In the genomic region with DNA sequence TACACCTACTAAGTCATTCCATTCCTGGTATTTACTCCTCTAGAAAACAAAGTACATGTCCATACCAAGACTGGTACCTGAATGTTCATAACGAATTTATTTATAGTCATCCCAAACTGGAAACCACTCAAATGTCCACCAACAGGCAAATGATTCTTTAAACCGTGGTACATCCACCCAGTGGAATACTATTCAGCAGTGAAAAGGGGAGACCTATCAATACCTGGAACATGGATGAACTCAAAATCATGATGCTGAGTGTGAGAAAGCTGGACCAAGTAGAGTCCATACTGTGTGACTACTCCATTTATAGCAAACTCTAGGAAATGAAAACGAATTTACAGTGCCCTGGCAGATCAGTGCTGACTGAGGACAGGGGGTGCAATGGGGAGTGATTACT, we compare ENCODE assay signal across 3 cellular contexts.
A peak's percentile ranks its signal among the peaks of the same experiment; 100 is the strongest.
TF ChIP-seq lines count a peak whose summit lies in the region.

No MANE protein-coding gene starts in this region.

TF ChIP-seq in HEK293, 187 proteins besides CTCF, POLR2A, EP300 and RAD21:
- TF ChIP-seq ZNF341 (tag by site-specific recombination; IDR thresholded peaks at IDR 0.05; ENCODE audit: low read depth) (no peak), KLF1 (tag by site-specific recombination; IDR thresholded peaks at IDR 0.05) (no peak), KLF7 (tag by site-specific recombination; IDR thresholded peaks at IDR 0.05; ENCODE audit: borderline replicate concordance) (no peak), ZNF473 (tag by site-specific recombination; IDR thresholded peaks at IDR 0.05) (no peak), ZNF324 (tag by site-specific recombination; IDR thresholded peaks at IDR 0.05) (no peak), ZNF155 (tag by site-specific recombination; IDR thresholded peaks at IDR 0.05) (no peak), GFI1B (tag by site-specific recombination; IDR thresholded peaks at IDR 0.05) (no peak), ZNF146 (tag by site-specific recombination; IDR thresholded peaks at IDR 0.05) (peak; percentile 86), PRDM10 (tag by site-specific recombination; IDR thresholded peaks at IDR 0.05) (no peak), SALL2 (tag by site-specific recombination; IDR thresholded peaks at IDR 0.05; ENCODE audit: borderline replicate concordance) (no peak), TRIM28 (IDR thresholded peaks at IDR 0.05; ENCODE audit: borderline replicate concordance, low read length) (no peak), ZNF701 (tag by site-specific recombination; IDR thresholded peaks at IDR 0.05) (no peak)
- TF ChIP-seq, protein P1, sequence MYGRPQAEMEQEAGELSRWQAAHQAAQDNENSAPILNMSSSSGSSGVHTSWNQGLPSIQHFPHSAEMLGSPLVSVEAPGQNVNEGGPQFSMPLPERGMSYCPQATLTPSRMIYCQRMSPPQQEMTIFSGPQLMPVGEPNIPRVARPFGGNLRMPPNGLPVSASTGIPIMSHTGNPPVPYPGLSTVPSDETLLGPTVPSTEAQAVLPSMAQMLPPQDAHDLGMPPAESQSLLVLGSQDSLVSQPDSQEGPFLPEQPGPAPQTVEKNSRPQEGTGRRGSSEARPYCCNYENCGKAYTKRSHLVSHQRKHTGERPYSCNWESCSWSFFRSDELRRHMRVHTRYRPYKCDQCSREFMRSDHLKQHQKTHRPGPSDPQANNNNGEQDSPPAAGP (tag by site-specific recombination; IDR thresholded peaks at IDR 0.05) = no peak
- TF ChIP-seq, protein P2, sequence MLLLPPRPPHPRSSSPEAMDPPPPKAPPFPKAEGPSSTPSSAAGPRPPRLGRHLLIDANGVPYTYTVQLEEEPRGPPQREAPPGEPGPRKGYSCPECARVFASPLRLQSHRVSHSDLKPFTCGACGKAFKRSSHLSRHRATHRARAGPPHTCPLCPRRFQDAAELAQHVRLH (tag by site-specific recombination; IDR thresholded peaks at IDR 0.05) = 0 out of 2 replicates have a peak, but pooled peaks have one; percentile 50

TF ChIP-seq in H1, 55 proteins besides CTCF, POLR2A, EP300 and RAD21:
- TF ChIP-seq KDM1A (IDR thresholded peaks at IDR 0.05; ENCODE audit: borderline replicate concordance, low read length) = 0 out of 2 replicates have a peak, but pooled peaks have one; percentile 31
- TF ChIP-seq KDM5A (IDR thresholded peaks at IDR 0.05; ENCODE audit: low read length) = no peak

TF ChIP-seq in SK-N-SH, 30 proteins besides CTCF, POLR2A, EP300 and RAD21:
- no peak for TF ChIP-seq RXRA (IDR thresholded peaks at IDR 0.05; ENCODE audit: borderline replicate concordance, low read depth)
- TF ChIP-seq RCOR1 (IDR thresholded peaks at IDR 0.05; ENCODE audit: low read length) = no peak
- TF ChIP-seq TAF1 (IDR thresholded peaks at IDR 0.05; ENCODE audit: borderline replicate concordance, low read depth, low read length) = no peak
- no peak for TF ChIP-seq JUND (IDR thresholded peaks at IDR 0.05)
